Comparison of ENCODE assay signal across 1 cellular context in the genomic region with DNA sequence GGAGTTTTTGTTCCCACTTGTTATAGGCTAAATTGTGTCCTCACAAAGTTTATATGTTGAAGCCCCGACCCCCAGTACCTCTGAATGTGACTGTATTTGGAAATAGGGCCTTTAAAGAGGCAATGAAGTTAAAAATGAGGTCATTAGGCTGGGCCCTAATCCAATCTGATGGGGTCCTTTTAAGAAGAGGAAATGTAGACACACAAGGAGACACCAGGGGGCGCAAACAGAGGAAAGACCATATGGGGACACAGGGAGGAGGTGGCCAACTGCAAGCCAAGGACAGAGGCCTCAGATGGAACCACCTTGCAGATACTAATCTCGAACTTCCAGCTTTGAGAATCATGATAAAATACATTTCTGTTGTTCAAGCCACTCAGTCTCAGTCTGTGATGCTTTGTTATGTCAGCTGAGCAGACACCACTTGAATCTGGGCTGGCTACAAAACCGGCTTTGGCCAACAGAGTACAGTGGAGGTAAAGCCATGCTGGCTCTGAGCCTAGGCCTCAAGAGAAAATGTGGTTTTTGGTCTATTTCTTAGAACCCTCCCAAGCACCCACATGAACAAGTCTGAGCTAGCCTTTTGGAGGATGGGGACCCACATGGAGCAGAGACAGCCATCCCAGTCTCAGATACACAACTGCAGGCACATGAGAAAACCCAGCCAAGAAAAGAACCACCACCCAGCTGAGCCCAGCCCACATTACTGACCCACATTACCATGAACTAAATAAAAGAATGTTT.
TF ChIP-seq lines count a peak whose summit lies in the region.

No MANE protein-coding gene starts in this region.

TF ChIP-seq in H1, 55 proteins besides CTCF, POLR2A, EP300 and RAD21:
- TF ChIP-seq SRF (IDR thresholded peaks at IDR 0.05; ENCODE audit: low read depth, low read length) = peak; percentile 49; the same call in 1 of the 2 replicates
TF ChIP-seq in H1: peak in this region for 1; not testable (repeated sequence) for 54.
